24 cellular contexts compared by ENCODE assay signal in genomic region chr1:7048395-7048794, GRCh38.
"Had no signal": no experiment of that assay in that cellular context is flagged by ENCODE, and none has a peak within 500 bp of the region (broad histone marks: within the 10 kb centered on the region; RNA-seq: fewer than 3 reads in every experiment).

No MANE protein-coding gene starts in this region.

- H3K27me3 ChIP-seq: testis, uterus had no signal

- ATAC-seq: activated naive CD4-positive, alpha-beta T cell treated with anti-CD3 and anti-CD28 coated beads, Interleukin-2, amount 50 U/mL, for 72 hours; activated T-helper 17 cell treated with anti-CD3 and anti-CD28 coated beads, Interleukin-2, amount 50 U/mL, for 72 hours; heart right ventricle; left lobe of liver; lower lobe of right lung; naive thymus-derived CD4-positive, alpha-beta T cell; sciatic nerve; stimulated activated naive B cell treated with anti-CD40 and anti-IgM and Interleukin-4, amounts not matched to agents 10 μg/mL and 1 μg/mL and 100 μg/mL, for 72 hours; WTC11 had no signal

- H3K9me3 ChIP-seq: lower lobe of right lung, testis, uterus had no signal

- DNase-seq: activated CD8-positive, alpha-beta memory T cell treated with anti-CD3 and anti-CD28 coated beads for 24 hours; activated CD8-positive, alpha-beta memory T cell treated with anti-CD3 and anti-CD28 coated beads, Interleukin-2, amount 50 U/mL, for 4 hours; activated T-cell treated with anti-CD3 and anti-CD28 coated beads, Interleukin-2, amount 50 U/mL, for 24 hours; aorta; caudate nucleus; effector CD4-positive, alpha-beta T cell; erythroblast; foreskin fibroblast; heart right ventricle; lower lobe of right lung; naive thymus-derived CD4-positive, alpha-beta T cell; occipital lobe; stimulated activated CD4-positive, alpha-beta T cell treated with anti-CD3 and anti-CD28 coated beads, Interleukin-2, amount 100 ng/mL, for 48 hours; stimulated activated CD8-positive, alpha-beta memory T cell treated with anti-CD3 and anti-CD28 coated beads, Interleukin-4, amount 100 ng/mL, for 48 hours; stimulated activated naive B cell treated with anti-CD40 and anti-IgM and Interleukin-4, amounts not matched to agents 10 μg/mL and 1 μg/mL and 100 μg/mL, for 72 hours; testis; trophoblast cell; uterus had no signal

- H3K4me1 ChIP-seq: heart right ventricle, lower lobe of right lung, uterus had no signal

- FAIRE-seq: TTC549 had no signal

- H3K27ac ChIP-seq: heart right ventricle, lower lobe of right lung, testis, uterus had no signal

- H3K36me3 ChIP-seq: heart right ventricle, lower lobe of right lung, uterus had no signal

- H3K4me3 ChIP-seq: heart right ventricle, lower lobe of right lung, testis, uterus had no signal
